ENCODE assay signal across 8 cellular contexts in the genomic region with DNA sequence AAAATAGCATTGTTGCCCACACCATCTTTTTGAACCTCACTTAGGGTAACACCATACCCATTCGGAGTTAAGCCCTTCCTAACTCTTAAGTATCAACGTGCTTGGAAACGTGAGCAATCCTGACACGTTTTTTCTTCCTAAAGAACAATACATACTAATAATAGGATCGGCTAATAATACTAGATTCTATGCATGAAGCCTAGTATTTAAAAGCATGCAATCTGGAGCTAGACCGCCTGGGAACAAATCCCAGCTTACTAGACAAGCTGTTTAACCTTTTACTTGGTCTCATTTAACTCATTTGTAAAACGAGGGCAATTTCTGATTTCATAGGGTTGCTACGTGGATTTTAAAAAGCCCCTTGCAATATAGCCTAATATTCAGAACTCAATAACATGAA.
A peak's percentile ranks its signal among the peaks of the same experiment; 100 is the strongest.
DNase-seq lines count a peak whose midpoint lies in the region; ATAC-seq lines count a peak whose summit lies in the region.

No MANE protein-coding gene starts in this region.

- peak overlapping the region; percentile 89 to 97 (median 96) for H3K9ac ChIP-seq in BLaER1 treated with 17β-estradiol and CSF1 and Interleukin-3, amounts not matched to agents 10 nM and 100 nM
- peak overlapping the region; percentile 89 for H3K9ac ChIP-seq in HUES6 (ENCODE audit: low read length)
- peak overlapping the region; percentile 96 for H3K9ac ChIP-seq in adipocyte (ENCODE audit: low read length)

- H3K9me3 ChIP-seq in BLaER1 treated with 17β-estradiol and CSF1 and Interleukin-3, amounts not matched to agents 10 nM and 100 nM (replicated peaks in 1 of 11) = no peaks in the 10 kb centered on the region
- no peaks in the 10 kb centered on the region for H3K9me3 ChIP-seq in HUES6 (ENCODE audit: control insufficient read depth, insufficient read depth, low read depth, low read length)
- no peaks in the 10 kb centered on the region for H3K9me3 ChIP-seq in adipocyte (ENCODE audit: control insufficient read depth, low read length)

- H4K20me1 ChIP-seq in BLaER1 treated with 17β-estradiol and CSF1 and Interleukin-3, amounts not matched to agents 10 nM and 100 nM = 0 out of 22 replicates have a peak, but pooled peaks cover 0 to 5% (median 0%) of the 10 kb centered on the region in 11 experiments

- DNase-seq in adipocyte (ENCODE audit: low read depth) (peak; percentile 45), iris pigment epithelial cell (ENCODE audit: low read depth) (peak; percentile 40), superior temporal gyrus (ENCODE audit: extremely low spot score) (peak; percentile 64)
- DNase-seq in activated CD4-positive, alpha-beta T cell treated with anti-CD3 and anti-CD28 coated beads, Interleukin-2, amount 50 U/mL, for 4 hours = no peak

- H3K4me1 ChIP-seq in BLaER1 treated with 17β-estradiol and CSF1 and Interleukin-3, amounts not matched to agents 10 nM and 100 nM = peaks cover 41 to 52% (median 45%) of the 10 kb centered on the region in 10 experiments
- H3K4me1 ChIP-seq in HUES6 (ENCODE audit: control insufficient read depth, insufficient read depth, low read length) = 0 out of 2 replicates have a peak, but pooled peaks cover 4% of the 10 kb centered on the region
- peaks cover 18% of the 10 kb centered on the region for H3K4me1 ChIP-seq in adipocyte (ENCODE audit: control insufficient read depth, insufficient read depth, low read length)

- peak overlapping the region; percentile 93 to 99 (median 97) for H3K27ac ChIP-seq in BLaER1 treated with 17β-estradiol and CSF1 and Interleukin-3, amounts not matched to agents 10 nM and 100 nM
- H3K27ac ChIP-seq in HUES6 (ENCODE audit: low read depth, low read length) = peak overlapping the region; percentile 94

- H3K4me2 ChIP-seq in BLaER1 treated with 17β-estradiol and CSF1 and Interleukin-3, amounts not matched to agents 10 nM and 100 nM = peak overlapping the region; percentile 83 to 96 (median 93)

- ATAC-seq in activated CD4-positive, CD25-positive, alpha-beta regulatory T cell treated with anti-CD3 and anti-CD28 coated beads, Interleukin-2, amount 50 U/mL, for 24 hours = no peak
- ATAC-seq in GM18907 (IDR thresholded peaks at IDR 0.05; ENCODE audit: unreplicated experiment) = no peak

- peaks cover 0 to 28% (median 13%) of the 10 kb centered on the region in 11 experiments; a peak in 10 of 22 replicates for H3K36me3 ChIP-seq in BLaER1 treated with 17β-estradiol and CSF1 and Interleukin-3, amounts not matched to agents 10 nM and 100 nM
- peaks cover 2% of the 10 kb centered on the region; the same call in 1 of the 2 replicates for H3K36me3 ChIP-seq in HUES6 (ENCODE audit: control insufficient read depth, insufficient read depth, low read length)
- H3K36me3 ChIP-seq in adipocyte (ENCODE audit: control insufficient read depth, insufficient read depth, low read length, severe bottlenecking) = no peaks in the 10 kb centered on the region

- H3K4me3 ChIP-seq in BLaER1 treated with 17β-estradiol and CSF1 and Interleukin-3, amounts not matched to agents 10 nM and 100 nM = peak overlapping the region; percentile 59 to 82 (median 72)
- peak overlapping the region; percentile 98 for H3K4me3 ChIP-seq in HUES6 (ENCODE audit: low read depth, low read length)
- H3K4me3 ChIP-seq in adipocyte (ENCODE audit: low read length) = peak overlapping the region; percentile 94

- no peaks in the 10 kb centered on the region for H3K27me3 ChIP-seq in BLaER1 treated with 17β-estradiol and CSF1 and Interleukin-3, amounts not matched to agents 10 nM and 100 nM
- no peaks in the 10 kb centered on the region for H3K27me3 ChIP-seq in HUES6 (ENCODE audit: control insufficient read depth, insufficient read depth, low read length)
- H3K27me3 ChIP-seq in adipocyte (replicated peaks; ENCODE audit: control insufficient read depth, insufficient read depth, low read length) = no peaks in the 10 kb centered on the region

Comparison
In these comparisons a context has a peak if more than half of its experiments do, and no peak if none do; other contexts are left out.
1. DNase-seq: peak in adipocyte (single experiment), iris pigment epithelial cell (single experiment) and superior temporal gyrus (single experiment); none in activated CD4-positive, alpha-beta T cell treated with anti-CD3 and anti-CD28 coated beads, Interleukin-2, amount 50 U/mL, for 4 hours (0 of 2).
2. Peak in every context shown above with its lines, with median percentiles within 50 percentile points of each other: H3K4me3 ChIP-seq and H3K9ac ChIP-seq.